In the genomic region with DNA sequence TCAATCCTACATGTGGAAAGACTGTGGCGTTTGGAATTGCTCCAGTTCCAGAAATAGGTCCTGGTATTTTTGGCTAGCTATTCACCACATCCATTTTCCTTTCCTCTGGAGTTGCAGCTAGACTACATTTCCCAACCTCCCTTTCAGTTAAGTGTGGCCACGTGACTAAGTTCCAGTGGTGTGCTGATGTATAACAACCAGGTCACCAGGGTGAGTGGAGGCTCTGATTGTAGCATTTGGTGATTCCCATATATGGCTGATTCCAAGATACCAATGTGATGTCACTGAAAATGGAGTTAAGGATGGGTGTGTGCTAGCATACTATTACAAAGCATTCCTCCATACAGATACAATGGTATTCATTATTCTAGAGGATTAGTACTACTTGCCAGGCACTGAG, we compare ENCODE assay signal across 24 cellular contexts. TPM values are rescaled to one million over a fixed set of nuclear protein-coding genes. Genes with fewer than 3 reads are reported as not detected.
"Had no signal": no experiment of that assay in that cellular context is flagged by ENCODE, and none has a peak within 500 bp of the region (broad histone marks: within the 10 kb centered on the region; RNA-seq: fewer than 3 reads in every experiment).

No MANE protein-coding gene starts in this region.

- H3K9me3 ChIP-seq: adrenal gland, pancreas, testis had no signal

- H3K27ac Mint-ChIP-seq: activated CD4-positive, alpha-beta T cell treated with anti-CD3 and anti-CD28 coated beads for 36 hours; activated naive CD4-positive, alpha-beta T cell treated with anti-CD3 and anti-CD28 coated beads, Interleukin-2, amount 50 U/mL, for 72 hours; activated T-helper 1 cell treated with anti-CD3 and anti-CD28 coated beads, Interleukin-12 subunit alpha, Interleukin-12 subunit beta, Interleukin-2, Interleukin-4 antibody, amounts not matched to agents 30 ng/mL and 10 ng/mL and 1 ng/mL, durations not matched to agents 14 hours and 24 hours and 36 hours; immature natural killer cell; naive thymus-derived CD4-positive, alpha-beta T cell; stimulated activated effector memory CD8-positive, alpha-beta T cell treated with anti-CD3 and anti-CD28 coated beads, Interleukin-12 subunit alpha, Interleukin-12 subunit beta, amount 100 ng/mL, for 72 hours; type B pancreatic cell had no signal

- DNase-seq: activated CD4-positive, alpha-beta T cell treated with anti-CD3 and anti-CD28 coated beads for 36 hours; activated CD4-positive, alpha-beta T cell treated with anti-CD3 and anti-CD28 coated beads, Interleukin-2, amount 50 U/mL, for 48 hours; activated gamma-delta T cell treated with Interleukin-2 at 50 U/mL for 16 hours; adrenal gland; effector CD4-positive, alpha-beta T cell; foreskin fibroblast; immature natural killer cell; kidney glomerular epithelial cell; left ventricle myocardium inferior; mesenchymal stem cell; naive thymus-derived CD4-positive, alpha-beta T cell; pancreas; stimulated activated CD4-positive, alpha-beta T cell treated with anti-CD3 and anti-CD28 coated beads, Interleukin-4, amount 100 ng/mL, for 24 hours; testis had no signal

- H3K4me1 ChIP-seq: adrenal gland, left ventricle myocardium inferior, pancreas, testis had no signal

- H3K36me3 Mint-ChIP-seq: immature natural killer cell; stimulated activated effector memory CD8-positive, alpha-beta T cell treated with anti-CD3 and anti-CD28 coated beads, Interleukin-12 subunit alpha, Interleukin-12 subunit beta, amount 100 ng/mL, for 72 hours; type B pancreatic cell had no signal

- H3K27ac ChIP-seq: adrenal gland, left ventricle myocardium inferior, pancreas, testis had no signal

- H3K4me1 Mint-ChIP-seq: activated CD4-positive, alpha-beta T cell treated with anti-CD3 and anti-CD28 coated beads for 36 hours; immature natural killer cell; naive thymus-derived CD4-positive, alpha-beta T cell; stimulated activated effector memory CD8-positive, alpha-beta T cell treated with anti-CD3 and anti-CD28 coated beads, Interleukin-12 subunit alpha, Interleukin-12 subunit beta, amount 100 ng/mL, for 72 hours had no signal

- H3K36me3 ChIP-seq: adrenal gland, left ventricle myocardium inferior, pancreas had no signal

- ATAC-seq: activated CD4-positive, alpha-beta T cell treated with anti-CD3 and anti-CD28 coated beads for 36 hours; activated naive CD4-positive, alpha-beta T cell treated with anti-CD3 and anti-CD28 coated beads, Interleukin-2, amount 50 U/mL, for 72 hours; naive thymus-derived CD4-positive, alpha-beta T cell; pancreas; sciatic nerve; stimulated activated effector memory CD8-positive, alpha-beta T cell treated with anti-CD3 and anti-CD28 coated beads, Interleukin-12 subunit alpha, Interleukin-12 subunit beta, amount 100 ng/mL, for 72 hours had no signal

- H3K27me3 ChIP-seq: testis had no signal

- H3K4me3 ChIP-seq: adrenal gland, left ventricle myocardium inferior, pancreas, testis had no signal

- H3K9me3 Mint-ChIP-seq: activated naive CD4-positive, alpha-beta T cell treated with anti-CD3 and anti-CD28 coated beads, Interleukin-2, amount 50 U/mL, for 72 hours; activated T-helper 1 cell treated with anti-CD3 and anti-CD28 coated beads, Interleukin-12 subunit alpha, Interleukin-12 subunit beta, Interleukin-2, Interleukin-4 antibody, amounts not matched to agents 30 ng/mL and 10 ng/mL and 1 ng/mL, durations not matched to agents 14 hours and 24 hours and 36 hours; immature natural killer cell; stimulated activated effector memory CD8-positive, alpha-beta T cell treated with anti-CD3 and anti-CD28 coated beads, Interleukin-12 subunit alpha, Interleukin-12 subunit beta, amount 100 ng/mL, for 72 hours; type B pancreatic cell had no signal

- H3K4me3 Mint-ChIP-seq: activated CD4-positive, alpha-beta T cell treated with anti-CD3 and anti-CD28 coated beads for 36 hours; activated T-helper 1 cell treated with anti-CD3 and anti-CD28 coated beads, Interleukin-12 subunit alpha, Interleukin-12 subunit beta, Interleukin-2, Interleukin-4 antibody, amounts not matched to agents 30 ng/mL and 10 ng/mL and 1 ng/mL, durations not matched to agents 14 hours and 24 hours and 36 hours; immature natural killer cell; naive thymus-derived CD4-positive, alpha-beta T cell; stimulated activated effector memory CD8-positive, alpha-beta T cell treated with anti-CD3 and anti-CD28 coated beads, Interleukin-12 subunit alpha, Interleukin-12 subunit beta, amount 100 ng/mL, for 72 hours; type B pancreatic cell had no signal

RNA-seq across cellular contexts. Expression of gene PDYN, which starts 58.1 kb away (rescaled TPM):
- total RNA-seq: activated CD4-positive, alpha-beta T cell treated with anti-CD3 and anti-CD28 coated beads for 36 hours; activated naive CD4-positive, alpha-beta T cell treated with anti-CD3 and anti-CD28 coated beads, Interleukin-2, amount 50 U/mL, for 72 hours; activated T-helper 1 cell treated with anti-CD3 and anti-CD28 coated beads, Interleukin-12 subunit alpha, Interleukin-12 subunit beta, Interleukin-2, Interleukin-4 antibody, amounts not matched to agents 30 ng/mL and 10 ng/mL and 1 ng/mL, durations not matched to agents 14 hours and 24 hours and 36 hours; adrenal gland; astrocyte; endothelial cell of umbilical vein; left ventricle myocardium inferior; mucosa of gallbladder; naive thymus-derived CD4-positive, alpha-beta T cell; pancreas; pulmonary artery endothelial cell; sciatic nerve; T-helper 2 cell treated with Interferon-gamma antibody and Interleukin-4, amounts not matched to agents 100 ng/mL and 5 ng/mL, for 36 hours had no signal
- polyA plus RNA-seq: adrenal gland; endothelial cell of umbilical vein; immature natural killer cell; naive thymus-derived CD4-positive, alpha-beta T cell; pancreas had no signal
